ENCODE assay signal across 1 cellular context in genomic region chr12:122980192-122981035, GRCh38.
TF ChIP-seq lines count a peak whose summit lies in the region.

Gene ARL6IP4 (plus strand): TSS chr12:122980681. CDS start chr12:122981140, 459 bp downstream.

TF ChIP-seq in SK-N-SH, 30 proteins besides CTCF, POLR2A, EP300 and RAD21 (continued from another document):
- TF ChIP-seq, protein P1, sequence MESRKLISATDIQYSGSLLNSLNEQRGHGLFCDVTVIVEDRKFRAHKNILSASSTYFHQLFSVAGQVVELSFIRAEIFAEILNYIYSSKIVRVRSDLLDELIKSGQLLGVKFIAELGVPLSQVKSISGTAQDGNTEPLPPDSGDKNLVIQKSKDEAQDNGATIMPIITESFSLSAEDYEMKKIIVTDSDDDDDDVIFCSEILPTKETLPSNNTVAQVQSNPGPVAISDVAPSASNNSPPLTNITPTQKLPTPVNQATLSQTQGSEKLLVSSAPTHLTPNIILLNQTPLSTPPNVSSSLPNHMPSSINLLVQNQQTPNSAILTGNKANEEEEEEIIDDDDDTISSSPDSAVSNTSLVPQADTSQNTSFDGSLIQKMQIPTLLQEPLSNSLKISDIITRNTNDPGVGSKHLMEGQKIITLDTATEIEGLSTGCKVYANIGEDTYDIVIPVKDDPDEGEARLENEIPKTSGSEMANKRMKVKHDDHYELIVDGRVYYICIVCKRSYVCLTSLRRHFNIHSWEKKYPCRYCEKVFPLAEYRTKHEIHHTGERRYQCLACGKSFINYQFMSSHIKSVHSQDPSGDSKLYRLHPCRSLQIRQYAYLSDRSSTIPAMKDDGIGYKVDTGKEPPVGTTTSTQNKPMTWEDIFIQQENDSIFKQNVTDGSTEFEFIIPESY (IDR thresholded peaks at IDR 0.05; ENCODE audit: borderline replicate concordance, low read depth) = no peak
- peak; percentile 86 for TF ChIP-seq TAF1 (IDR thresholded peaks at IDR 0.05; ENCODE audit: borderline replicate concordance, low read depth, low read length)
- TF ChIP-seq PBX3 (IDR thresholded peaks at IDR 0.05) = peak; percentile 37; the same call in 1 of the 2 replicates
- peak; percentile 63 for TF ChIP-seq NRF1 (IDR thresholded peaks at IDR 0.05; ENCODE audit: low read depth, low read length)
- TF ChIP-seq, protein P2, sequence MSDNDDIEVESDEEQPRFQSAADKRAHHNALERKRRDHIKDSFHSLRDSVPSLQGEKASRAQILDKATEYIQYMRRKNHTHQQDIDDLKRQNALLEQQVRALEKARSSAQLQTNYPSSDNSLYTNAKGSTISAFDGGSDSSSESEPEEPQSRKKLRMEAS (IDR thresholded peaks at IDR 0.05; ENCODE audit: low read depth) = peak; percentile 7; the same call in 1 of the 2 replicates
- TF ChIP-seq, protein P3, sequence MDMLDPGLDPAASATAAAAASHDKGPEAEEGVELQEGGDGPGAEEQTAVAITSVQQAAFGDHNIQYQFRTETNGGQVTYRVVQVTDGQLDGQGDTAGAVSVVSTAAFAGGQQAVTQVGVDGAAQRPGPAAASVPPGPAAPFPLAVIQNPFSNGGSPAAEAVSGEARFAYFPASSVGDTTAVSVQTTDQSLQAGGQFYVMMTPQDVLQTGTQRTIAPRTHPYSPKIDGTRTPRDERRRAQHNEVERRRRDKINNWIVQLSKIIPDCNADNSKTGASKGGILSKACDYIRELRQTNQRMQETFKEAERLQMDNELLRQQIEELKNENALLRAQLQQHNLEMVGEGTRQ (IDR thresholded peaks at IDR 0.05; ENCODE audit: borderline replicate concordance, low read depth, low read length) = no peak
- 0 out of 2 replicates have a peak, but pooled peaks have one; percentile 25 for TF ChIP-seq ELF1 (IDR thresholded peaks at IDR 0.05)
- TF ChIP-seq, protein P4, sequence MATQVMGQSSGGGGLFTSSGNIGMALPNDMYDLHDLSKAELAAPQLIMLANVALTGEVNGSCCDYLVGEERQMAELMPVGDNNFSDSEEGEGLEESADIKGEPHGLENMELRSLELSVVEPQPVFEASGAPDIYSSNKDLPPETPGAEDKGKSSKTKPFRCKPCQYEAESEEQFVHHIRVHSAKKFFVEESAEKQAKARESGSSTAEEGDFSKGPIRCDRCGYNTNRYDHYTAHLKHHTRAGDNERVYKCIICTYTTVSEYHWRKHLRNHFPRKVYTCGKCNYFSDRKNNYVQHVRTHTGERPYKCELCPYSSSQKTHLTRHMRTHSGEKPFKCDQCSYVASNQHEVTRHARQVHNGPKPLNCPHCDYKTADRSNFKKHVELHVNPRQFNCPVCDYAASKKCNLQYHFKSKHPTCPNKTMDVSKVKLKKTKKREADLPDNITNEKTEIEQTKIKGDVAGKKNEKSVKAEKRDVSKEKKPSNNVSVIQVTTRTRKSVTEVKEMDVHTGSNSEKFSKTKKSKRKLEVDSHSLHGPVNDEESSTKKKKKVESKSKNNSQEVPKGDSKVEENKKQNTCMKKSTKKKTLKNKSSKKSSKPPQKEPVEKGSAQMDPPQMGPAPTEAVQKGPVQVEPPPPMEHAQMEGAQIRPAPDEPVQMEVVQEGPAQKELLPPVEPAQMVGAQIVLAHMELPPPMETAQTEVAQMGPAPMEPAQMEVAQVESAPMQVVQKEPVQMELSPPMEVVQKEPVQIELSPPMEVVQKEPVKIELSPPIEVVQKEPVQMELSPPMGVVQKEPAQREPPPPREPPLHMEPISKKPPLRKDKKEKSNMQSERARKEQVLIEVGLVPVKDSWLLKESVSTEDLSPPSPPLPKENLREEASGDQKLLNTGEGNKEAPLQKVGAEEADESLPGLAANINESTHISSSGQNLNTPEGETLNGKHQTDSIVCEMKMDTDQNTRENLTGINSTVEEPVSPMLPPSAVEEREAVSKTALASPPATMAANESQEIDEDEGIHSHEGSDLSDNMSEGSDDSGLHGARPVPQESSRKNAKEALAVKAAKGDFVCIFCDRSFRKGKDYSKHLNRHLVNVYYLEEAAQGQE (IDR thresholded peaks at IDR 0.05; ENCODE audit: low read depth, low read length) = 0 out of 2 replicates have a peak, but pooled peaks have one; percentile 8
